Comparison of ENCODE assay signal across 33 cellular contexts in the genomic region with DNA sequence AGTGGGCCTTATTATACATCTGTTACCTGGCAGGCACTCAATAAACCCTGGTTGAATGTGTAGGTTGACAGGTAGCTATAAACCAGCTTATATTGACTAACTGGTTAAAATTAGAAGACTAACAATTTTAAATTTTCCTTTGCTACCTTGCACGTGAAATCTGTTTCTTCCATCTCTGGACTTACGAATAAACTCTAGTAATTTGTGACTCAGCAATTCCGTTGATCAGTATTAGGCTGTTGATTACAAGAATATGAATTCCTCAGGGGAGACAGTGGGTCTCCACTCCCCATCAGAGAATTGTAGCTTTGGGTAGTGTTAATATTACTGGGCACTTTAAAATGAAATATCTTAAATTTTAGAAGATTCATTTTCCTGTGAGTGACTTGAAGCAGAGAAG.
DNase-seq lines count a peak whose midpoint lies in the region; ATAC-seq, FAIRE-seq and TF ChIP-seq lines count a peak whose summit lies in the region.
"Had no signal": no experiment of that assay in that cellular context is flagged by ENCODE, and none has a peak within 500 bp of the region (broad histone marks: within the 10 kb centered on the region; RNA-seq: fewer than 3 reads in every experiment).

No MANE protein-coding gene starts in this region.

- FAIRE-seq in HepG2 (lab: Jason Lieb, UNC), result no peak
- FAIRE-seq in A549 (lab: Jason Lieb, UNC), result no peak
- FAIRE-seq in K562 (lab: Jason Lieb, UNC), result no peak
- FAIRE-seq: A204.1 had no signal

- H3K27ac ChIP-seq in HepG2 (ENCODE audit: extremely low read length, insufficient read depth, low read length), result no peak overlapping the region
- H3K27ac ChIP-seq in right lobe of liver, result no peak overlapping the region
- no peak overlapping the region for H3K27ac ChIP-seq in A549
- no peak overlapping the region for H3K27ac ChIP-seq in IMR-90 (ENCODE audit: insufficient read depth, low read length)
- H3K27ac ChIP-seq in K562 (ENCODE audit: extremely low read depth, low read depth, low read length), result no peak overlapping the region
- H3K27ac ChIP-seq: 22Rv1; BLaER1; BLaER1 treated with 17β-estradiol and CSF1 and Interleukin-3, amounts not matched to agents 10 nM and 100 nM; C4-2B had no signal

- CTCF ChIA-PET in HepG2 (lab: Yijun Ruan, JAX; ENCODE audit: low intra/inter-chr PET ratio, low total read pairs), result no interaction called here
- CTCF ChIA-PET in A549 (lab: Yijun Ruan, JAX), result interaction anchor here (0.9 to 1.3 kb wide), 3 partner anchors 21 to 168 kb away, joined by 3 read pairs; no protein-coding TSS in a partner anchor
- CTCF ChIA-PET in IMR-90 (lab: Yijun Ruan, JAX), result interaction anchor here (0.8 kb wide), 1 partner anchor 52 kb away, joined by 3 read pairs; no protein-coding TSS in a partner anchor
- CTCF ChIA-PET in K562 (lab: Yijun Ruan, JAX; ENCODE audit: low intra/inter-chr PET ratio), result no interaction called here

- ATAC-seq in HepG2 (no peak), right lobe of liver (no peak), A549 (no peak), IMR-90 (ENCODE audit: low read depth) (no peak), K562 (no peak), HG02981 (IDR thresholded peaks at IDR 0.05; ENCODE audit: unreplicated experiment) (no peak)
- ATAC-seq: CD8-positive, alpha-beta T cell had no signal

- H3K79me2 ChIP-seq in HepG2 (ENCODE audit: insufficient read depth, low read length) (no peaks in the 10 kb centered on the region), K562 (ENCODE audit: control insufficient read depth, insufficient read depth, low read length) (no peaks in the 10 kb centered on the region)

- no peak overlapping the region for H3K14ac ChIP-seq in IMR-90 (replicated peaks; ENCODE audit: low read depth, low read length)

- H3K4me3 ChIP-seq in HepG2 (replicated peaks in 1 of 3; ENCODE audit: insufficient read depth in 1 of 3, low read depth in 2 of 3, low read length in 3 of 3) (no peak overlapping the region), right lobe of liver (no peak overlapping the region), A549 (no peak overlapping the region), IMR-90 (ENCODE audit: insufficient read depth, low read depth, low read length) (no peak overlapping the region), K562 (no peak overlapping the region)
- H3K4me3 ChIP-seq: BLaER1; BLaER1 treated with 17β-estradiol and CSF1 and Interleukin-3, amounts not matched to agents 10 nM and 100 nM had no signal

- no peak overlapping the region for H2BK120ac ChIP-seq in IMR-90 (ENCODE audit: low read depth, low read length)

- no peak overlapping the region for H2BK20ac ChIP-seq in IMR-90 (ENCODE audit: low read depth, low read length)

- H2BK15ac ChIP-seq in IMR-90 (ENCODE audit: low read depth, low read length), result no peak overlapping the region

- no peak overlapping the region for H2AFZ ChIP-seq in HepG2 (ENCODE audit: low read length)
- H2AFZ ChIP-seq in IMR-90 (replicated peaks; ENCODE audit: low read length, poor library complexity), result no peak overlapping the region
- no peak overlapping the region for H2AFZ ChIP-seq in K562 (ENCODE audit: low read depth, low read length)

- BruUV-seq in HepG2 (replicated peaks; lab: Mats Ljungman, UMichigan) (no TSS peak), IMR-90 (replicated peaks; lab: Mats Ljungman, UMichigan) (no TSS peak), K562 (replicated peaks; lab: Mats Ljungman, UMichigan) (no TSS peak)

- WGBS in HepG2 (ENCODE audit: low lambda C conversion rate), result 47% methylated on average over 3 of the region's 3 CpGs
- 83% methylated on average over 3 of the region's 3 CpGs for WGBS in right lobe of liver (ENCODE audit: insufficient coverage, low coverage, low lambda C conversion rate, missing lambda C conversion rate)
- WGBS in A549 (ENCODE audit: missing lambda C conversion rate), result 65% methylated on average over 3 of the region's 3 CpGs
- no CpG with 5 or more reads among the region's 3 CpGs for WGBS in IMR-90 (ENCODE audit: extremely low coverage in 2 of 2, insufficient read length in 1 of 2), 2 experiments
- 18% methylated on average over 3 of the region's 3 CpGs for WGBS in K562 (ENCODE audit: insufficient coverage, low coverage, missing lambda C conversion rate)

- H4K5ac ChIP-seq in IMR-90 (ENCODE audit: low read depth, low read length), result no peak overlapping the region

- dilution Hi-C loops in IMR-90 (cut with HindIII; ENCODE audit: low sequenced_read_pairs, unreplicated experiment), result no loop called here

- H4K91ac ChIP-seq in IMR-90 (ENCODE audit: insufficient read depth, low read depth, low read length), result no peak overlapping the region

- H3K56ac ChIP-seq in IMR-90 (ENCODE audit: extremely low read depth, insufficient read depth, low read length), result no peak overlapping the region

- peaks cover 10% of the 10 kb centered on the region for H3K4me1 ChIP-seq in HepG2 (ENCODE audit: insufficient read depth, low read length)
- no peaks in the 10 kb centered on the region for H3K4me1 ChIP-seq in right lobe of liver
- no peaks in the 10 kb centered on the region for H3K4me1 ChIP-seq in A549
- H3K4me1 ChIP-seq in IMR-90 (ENCODE audit: control insufficient read depth, insufficient read depth, low read length), result no peaks in the 10 kb centered on the region
- H3K4me1 ChIP-seq in K562 (replicated peaks in 1 of 2; ENCODE audit: control insufficient read depth in 2 of 2, insufficient read depth in 2 of 2, low read length in 2 of 2), result no peaks in the 10 kb centered on the region
- H3K4me1 ChIP-seq: BE2C; BLaER1; BLaER1 treated with 17β-estradiol and CSF1 and Interleukin-3, amounts not matched to agents 10 nM and 100 nM had no signal

- H3K18ac ChIP-seq in IMR-90 (ENCODE audit: low read depth, low read length), result no peak overlapping the region

- TF ChIP-seq POLR2A in HepG2 (IDR thresholded peaks at IDR 0.05; ENCODE audit: insufficient read depth in 1 of 2, low read depth in 2 of 2, low read length in 2 of 2) (no peak), right lobe of liver (IDR thresholded peaks at IDR 0.05) (no peak), A549 (IDR thresholded peaks at IDR 0.05; ENCODE audit: low read length) (no peak), IMR-90 (IDR thresholded peaks at IDR 0.05; ENCODE audit: low read depth, low read length) (no peak), K562 (conservative IDR thresholded peaks at IDR 0.05) (no peak)

- DNase-seq in HepG2 (ENCODE audit: low spot score) (no peak), right lobe of liver (no peak), A549 (ENCODE audit: low read depth in 1 of 2, low spot score in 1 of 2) (no peak), IMR-90 (no peak), K562 (ENCODE audit: extremely low read depth in 1 of 4, low spot score in 3 of 4) (no peak), Ammon's horn (ENCODE audit: low spot score) (no peak), GM19240 (ENCODE audit: insufficient read length, low spot score) (no peak)
- DNase-seq: 8988T; ACHN; AML-193; BE2C; C1 segment of cervical spinal cord; Caco-2; Calu3; CD4-positive, alpha-beta memory T cell; CD4-positive, alpha-beta T cell; CD4-positive, CD25-positive, alpha-beta regulatory T cell; CD8-positive, alpha-beta memory T cell; CD8-positive, alpha-beta T cell; COR-L47; DMS 273 treated with DMSO at 0.1 percent for 48 hours; DMS153; DMS53; DMS79; DMS79 treated with DMSO at 0.1 percent for 48 hours; DND-41; EL had no signal

- H4K20me1 ChIP-seq in HepG2 (ENCODE audit: insufficient read depth, low read length) (no peaks in the 10 kb centered on the region), IMR-90 (ENCODE audit: insufficient read depth, low read length) (no peaks in the 10 kb centered on the region), K562 (replicated peaks; ENCODE audit: control insufficient read depth, insufficient read depth, low read length) (no peaks in the 10 kb centered on the region)
- H4K20me1 ChIP-seq: BLaER1; BLaER1 treated with 17β-estradiol and CSF1 and Interleukin-3, amounts not matched to agents 10 nM and 100 nM had no signal

- H3K23ac ChIP-seq in IMR-90 (ENCODE audit: low read depth, low read length), result no peak overlapping the region

- no peak overlapping the region for H3K9ac ChIP-seq in HepG2 (ENCODE audit: insufficient read depth, low read depth, low read length)
- H3K9ac ChIP-seq in IMR-90 (ENCODE audit: low read depth, low read length), result no peak overlapping the region
- H3K9ac ChIP-seq in K562 (ENCODE audit: insufficient read depth in 1 of 2, low read depth in 2 of 2, low read length in 2 of 2), result no peak overlapping the region
- H3K9ac ChIP-seq: BLaER1; BLaER1 treated with 17β-estradiol and CSF1 and Interleukin-3, amounts not matched to agents 10 nM and 100 nM had no signal

- no peak overlapping the region for H2BK5ac ChIP-seq in IMR-90 (ENCODE audit: low read depth, low read length, poor library complexity, severe bottlenecking)

- POLR2A ChIA-PET in HepG2 (lab: Yijun Ruan, JAX) (no interaction called here), A549 (lab: Yijun Ruan, JAX) (no interaction called here), IMR-90 (lab: Charles Lee; ENCODE audit: unreplicated experiment) (no interaction called here), K562 (lab: Yijun Ruan, JAX) (interaction anchor here (1.6 to 2.0 kb wide), 2 partner anchors 12 to 22 kb away, joined by 4 to 8 read pairs; no protein-coding TSS in a partner anchor)

- no peak for TF ChIP-seq CTCF in HepG2 (CRISPR knock-in tag; IDR thresholded peaks at IDR 0.05)
- TF ChIP-seq CTCF in right lobe of liver (IDR thresholded peaks at IDR 0.05), result no peak
- no peak for TF ChIP-seq CTCF in A549 (IDR thresholded peaks at IDR 0.05)
- no peak for TF ChIP-seq CTCF in IMR-90 (conservative IDR thresholded peaks at IDR 0.05; ENCODE audit: low read depth, low read length)
- no peak for TF ChIP-seq CTCF in K562 (IDR thresholded peaks at IDR 0.05 in 2 of 3, conservative IDR thresholded peaks at IDR 0.05 in 1 of 3; ENCODE audit: insufficient read depth in 2 of 3, low read depth in 1 of 3, low read length in 3 of 3)

- H3K79me1 ChIP-seq in IMR-90 (ENCODE audit: low read depth in 1 of 2, low read length in 2 of 2), result no peaks in the 10 kb centered on the region

- TF ChIP-seq EP300 in HepG2 (IDR thresholded peaks at IDR 0.05; ENCODE audit: low read depth in 2 of 2, low read length in 2 of 2) (no peak), HepG2 (CRISPR knock-in tag; IDR thresholded peaks at IDR 0.05; ENCODE audit: borderline replicate concordance) (no peak), A549 (IDR thresholded peaks at IDR 0.05) (no peak), K562 (IDR thresholded peaks at IDR 0.05; ENCODE audit: low read length) (no peak)

- in situ Hi-C loops in HepG2 (cut with HindIII; ENCODE audit: extremely low pct_ligation_motif_present, low pct_unique_long_range_greater_than_20kb) (no loop called here), IMR-90 (cut with MboI; ENCODE audit: low sequenced_read_pairs) (no loop called here), K562 (cut with MboI) (no loop called here)

- H4K8ac ChIP-seq in IMR-90 (ENCODE audit: low read depth in 2 of 2, low read length in 2 of 2), result no peak overlapping the region

- H2AK9ac ChIP-seq in IMR-90 (replicated peaks; ENCODE audit: low read depth, low read length, poor library complexity), result no peak overlapping the region

- no peaks in the 10 kb centered on the region for H3K9me3 ChIP-seq in HepG2 (ENCODE audit: low read length)
- H3K9me3 ChIP-seq in right lobe of liver, result no peaks in the 10 kb centered on the region
- no peaks in the 10 kb centered on the region for H3K9me3 ChIP-seq in A549
- H3K9me3 ChIP-seq in IMR-90 (ENCODE audit: control insufficient read depth, insufficient read depth, low read length), result no peaks in the 10 kb centered on the region
- no peaks in the 10 kb centered on the region for H3K9me3 ChIP-seq in K562 (replicated peaks; ENCODE audit: control insufficient read depth, insufficient read depth, low read depth, low read length)
- H3K9me3 ChIP-seq: BE2C; BLaER1; BLaER1 treated with 17β-estradiol and CSF1 and Interleukin-3, amounts not matched to agents 10 nM and 100 nM; Caco-2 had no signal

- no peak for TF ChIP-seq RAD21 in HepG2 (CRISPR knock-in tag; IDR thresholded peaks at IDR 0.05)
- TF ChIP-seq RAD21 in A549 (conservative IDR thresholded peaks at IDR 0.05 in 1 of 2, IDR thresholded peaks at IDR 0.05 in 1 of 2), result no peak
- TF ChIP-seq RAD21 in IMR-90 (IDR thresholded peaks at IDR 0.05; ENCODE audit: low read length), result no peak
- TF ChIP-seq RAD21 in K562 (CRISPR knock-in tag; conservative IDR thresholded peaks at IDR 0.05 in 1 of 2, IDR thresholded peaks at IDR 0.05 in 1 of 2), result no peak

- intact Hi-C loops in HepG2 (cut with micrococcal nuclease; ENCODE audit: unreplicated experiment), result no loop called here
- intact Hi-C loops in right lobe of liver (cut with DNase I), result no loop called here
- intact Hi-C loops in IMR-90 (cut with micrococcal nuclease), result no loop called here
- intact Hi-C loops in K562 (cut with micrococcal nuclease), result no loop called here

- no peaks in the 10 kb centered on the region for H3K36me3 ChIP-seq in HepG2 (replicated peaks in 1 of 2; ENCODE audit: control insufficient read depth in 1 of 2, insufficient read depth in 2 of 2, low read length in 2 of 2)
- no peaks in the 10 kb centered on the region for H3K36me3 ChIP-seq in right lobe of liver
- no peaks in the 10 kb centered on the region for H3K36me3 ChIP-seq in IMR-90 (ENCODE audit: control insufficient read depth, insufficient read depth, low read length)
- no peaks in the 10 kb centered on the region for H3K36me3 ChIP-seq in K562 (ENCODE audit: control insufficient read depth, insufficient read depth, low read length)
- H3K36me3 ChIP-seq: BE2C; BLaER1; BLaER1 treated with 17β-estradiol and CSF1 and Interleukin-3, amounts not matched to agents 10 nM and 100 nM had no signal

- H3K4ac ChIP-seq in IMR-90 (ENCODE audit: low read depth, low read length), result no peak overlapping the region

- H3K4me2 ChIP-seq in HepG2 (ENCODE audit: low read depth, low read length) (no peak overlapping the region), A549 (no peak overlapping the region), IMR-90 (ENCODE audit: low read depth, low read length) (no peak overlapping the region), K562 (ENCODE audit: insufficient read depth, low read length) (no peak overlapping the region)
- H3K4me2 ChIP-seq: BLaER1; BLaER1 treated with 17β-estradiol and CSF1 and Interleukin-3, amounts not matched to agents 10 nM and 100 nM had no signal

- no peak overlapping the region for H2AK5ac ChIP-seq in IMR-90 (ENCODE audit: low read depth, low read length)

- H3K9me1 ChIP-seq in IMR-90 (ENCODE audit: insufficient read depth, low read length), result no peaks in the 10 kb centered on the region
- H3K9me1 ChIP-seq in K562 (ENCODE audit: control insufficient read depth, insufficient read depth, low read length), result no peaks in the 10 kb centered on the region

- H3K27me3 ChIP-seq in HepG2 (ENCODE audit: control insufficient read depth in 1 of 2, insufficient read depth in 2 of 2, low read length in 2 of 2), result peaks cover 2 to 16% of the 10 kb centered on the region in 2 experiments; a peak in 3 of 5 replicates
- H3K27me3 ChIP-seq in right lobe of liver, result no peaks in the 10 kb centered on the region
- no peaks in the 10 kb centered on the region; the same call in 1 of the 2 replicates for H3K27me3 ChIP-seq in IMR-90 (ENCODE audit: control insufficient read depth, insufficient read depth, low read length)
- H3K27me3 ChIP-seq in K562 (ENCODE audit: control insufficient read depth in 2 of 2, insufficient read depth in 2 of 2, low read length in 2 of 2), result peaks cover 0 to 4% of the 10 kb centered on the region in 2 experiments; a peak in 1 of 5 replicates
- H3K27me3 ChIP-seq: BE2C; BLaER1; BLaER1 treated with 17β-estradiol and CSF1 and Interleukin-3, amounts not matched to agents 10 nM and 100 nM had no signal

Comparison
In these comparisons a context has a peak if more than half of its experiments do, and no peak if none do; other contexts are left out.
1. CTCF ChIA-PET loops: an anchor here in A549 (0.9 to 1.3 kb wide) and IMR-90 (0.8 kb wide); none called in HepG2 and K562.